Comparison of ENCODE assay signal across 11 cellular contexts in genomic region chr2:167966367-167966766, GRCh38.
"Had no signal": no experiment of that assay in that cellular context is flagged by ENCODE, and none has a peak within 500 bp of the region (broad histone marks: within the 10 kb centered on the region; RNA-seq: fewer than 3 reads in every experiment).

No MANE protein-coding gene starts in this region.

- H3K4me1 ChIP-seq: colonic mucosa, pancreas, testis, upper lobe of left lung had no signal

- H3K27me3 ChIP-seq: colonic mucosa, pancreas, testis, upper lobe of left lung had no signal

- H3K4me1 Mint-ChIP-seq: activated naive CD4-positive, alpha-beta T cell treated with anti-CD3 and anti-CD28 coated beads, Interleukin-2, amount 50 U/mL, for 24 hours had no signal

- H3K27ac Mint-ChIP-seq: activated naive CD4-positive, alpha-beta T cell treated with anti-CD3 and anti-CD28 coated beads, Interleukin-2, amount 50 U/mL, for 24 hours had no signal

- H3K27me3 Mint-ChIP-seq: activated naive CD4-positive, alpha-beta T cell treated with anti-CD3 and anti-CD28 coated beads, Interleukin-2, amount 50 U/mL, for 24 hours had no signal

- DNase-seq: activated CD4-positive, alpha-beta T cell treated with anti-CD3 and anti-CD28 coated beads, Interleukin-2, amount 50 U/mL, for 4 hours; activated CD4-positive, CD25-positive, alpha-beta regulatory T cell; activated effector memory CD4-positive, alpha-beta T cell treated with anti-CD3 and anti-CD28 coated beads, Interleukin-2, amount 50 U/mL, for 16 hours; caudate nucleus; colonic mucosa; kidney glomerular epithelial cell; pancreas; stimulated activated naive CD4-positive, alpha-beta T cell; testis; upper lobe of left lung had no signal

- H3K4me3 Mint-ChIP-seq: activated naive CD4-positive, alpha-beta T cell treated with anti-CD3 and anti-CD28 coated beads, Interleukin-2, amount 50 U/mL, for 24 hours had no signal

- H3K9me3 Mint-ChIP-seq: activated naive CD4-positive, alpha-beta T cell treated with anti-CD3 and anti-CD28 coated beads, Interleukin-2, amount 50 U/mL, for 24 hours had no signal

- H3K36me3 ChIP-seq: colonic mucosa, upper lobe of left lung had no signal

- H3K9me3 ChIP-seq: colonic mucosa, pancreas, testis had no signal

- H3K27ac ChIP-seq: colonic mucosa, pancreas, testis, upper lobe of left lung had no signal

- H3K4me3 ChIP-seq: colonic mucosa, pancreas, testis, upper lobe of left lung had no signal
